Comparison of ENCODE assay signal across 21 cellular contexts in the genomic region with DNA sequence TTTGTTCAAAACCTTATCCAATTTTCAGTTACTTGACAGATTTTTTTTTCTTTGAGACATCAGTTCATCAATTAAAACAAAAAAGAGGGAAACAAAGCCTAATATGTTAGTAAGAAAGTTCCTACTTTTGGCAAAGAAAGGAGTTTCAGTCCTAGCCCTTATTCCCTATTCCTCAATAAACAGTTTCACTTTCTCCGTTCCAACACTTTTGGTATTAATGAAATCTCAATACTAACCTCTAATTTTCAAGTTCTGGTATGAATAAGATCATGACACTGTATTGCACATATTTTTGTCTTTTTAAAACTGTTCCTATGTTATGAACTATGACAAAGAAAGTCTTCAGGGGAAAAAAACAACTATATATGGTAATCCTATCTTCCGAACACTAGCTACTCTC.
"Had no signal": no experiment of that assay in that cellular context is flagged by ENCODE, and none has a peak within 500 bp of the region (broad histone marks: within the 10 kb centered on the region; RNA-seq: fewer than 3 reads in every experiment).

No MANE protein-coding gene starts in this region.

- ATAC-seq: effector memory CD8-positive, alpha-beta T cell; left cardiac atrium; lower lobe of right lung; natural killer cell; SK-N-SH treated with all-trans-retinoic acid at 6 μM for 48 hours; WTC11 had no signal

- H3K27ac ChIP-seq: lower lobe of right lung, prostate gland, tibial nerve had no signal

- H3K9me3 ChIP-seq: lower lobe of right lung, prostate gland, tibial nerve had no signal

- H3K36me3 Mint-ChIP-seq: natural killer cell, WTC11 had no signal

- H3K27me3 Mint-ChIP-seq: activated CD4-positive, alpha-beta T cell treated with anti-CD3 and anti-CD28 coated beads, Interleukin-2, amount 10 ng/mL, durations not matched to agents 7 days and 5 days; activated naive CD8-positive, alpha-beta T cell; dendritic cell treated with granulocyte-macrophage colony-stimulating factor and Interleukin-4, amounts not matched to agents 40 ng/mL and 50 ng/mL, for 4 days; effector memory CD8-positive, alpha-beta T cell; stimulated activated naive CD8-positive, alpha-beta T cell treated with anti-CD3 and anti-CD28 coated beads, Interleukin-15, Interleukin-2, amounts not matched to agents 100 ng/mL and 50 ng/mL, for 24 hours had no signal

- H3K4me3 Mint-ChIP-seq: activated CD4-positive, alpha-beta T cell treated with anti-CD3 and anti-CD28 coated beads, Interleukin-2, amount 10 ng/mL, durations not matched to agents 7 days and 5 days; activated naive CD8-positive, alpha-beta T cell; dendritic cell treated with granulocyte-macrophage colony-stimulating factor and Interleukin-4, amounts not matched to agents 40 ng/mL and 50 ng/mL, for 4 days; effector memory CD8-positive, alpha-beta T cell; immature natural killer cell; natural killer cell; stimulated activated naive CD8-positive, alpha-beta T cell treated with anti-CD3 and anti-CD28 coated beads, Interleukin-15, Interleukin-2, amounts not matched to agents 100 ng/mL and 50 ng/mL, for 24 hours; WTC11 had no signal

- H3K9me3 Mint-ChIP-seq: activated CD4-positive, alpha-beta T cell treated with anti-CD3 and anti-CD28 coated beads, Interleukin-2, amount 10 ng/mL, durations not matched to agents 7 days and 5 days; dendritic cell treated with granulocyte-macrophage colony-stimulating factor and Interleukin-4, amounts not matched to agents 40 ng/mL and 50 ng/mL, for 4 days; effector memory CD8-positive, alpha-beta T cell; immature natural killer cell; natural killer cell; stimulated activated naive CD8-positive, alpha-beta T cell treated with anti-CD3 and anti-CD28 coated beads, Interleukin-15, Interleukin-2, amounts not matched to agents 100 ng/mL and 50 ng/mL, for 24 hours; WTC11 had no signal

- H3K27ac Mint-ChIP-seq: activated CD4-positive, alpha-beta T cell treated with anti-CD3 and anti-CD28 coated beads, Interleukin-2, amount 10 ng/mL, durations not matched to agents 7 days and 5 days; activated naive CD8-positive, alpha-beta T cell; dendritic cell treated with granulocyte-macrophage colony-stimulating factor and Interleukin-4, amounts not matched to agents 40 ng/mL and 50 ng/mL, for 4 days; effector memory CD8-positive, alpha-beta T cell; immature natural killer cell; natural killer cell; stimulated activated naive CD8-positive, alpha-beta T cell treated with anti-CD3 and anti-CD28 coated beads, Interleukin-15, Interleukin-2, amounts not matched to agents 100 ng/mL and 50 ng/mL, for 24 hours; WTC11 had no signal

- H3K4me1 Mint-ChIP-seq: WTC11 had no signal

- H3K4me1 ChIP-seq: prostate gland had no signal

- H3K36me3 ChIP-seq: lower lobe of right lung, prostate gland, tibial nerve had no signal

- H3K4me3 ChIP-seq: lower lobe of right lung, prostate gland, tibial nerve had no signal

- H3K27me3 ChIP-seq: tibial nerve had no signal

- DNase-seq: activated CD4-positive, alpha-beta T cell treated with anti-CD3 and anti-CD28 coated beads, Interleukin-2, amount 10 ng/mL, durations not matched to agents 7 days and 5 days; activated effector memory CD4-positive, alpha-beta T cell treated with Interleukin-2 at 50 U/mL for 16 hours; activated T-cell treated with anti-CD3 and anti-CD28 coated beads for 4 hours; anterior cingulate cortex; cerebellar nuclear complex; effector memory CD8-positive, alpha-beta T cell; erythroblast; foreskin fibroblast; immature natural killer cell; left cardiac atrium; lower lobe of right lung; natural killer cell; occipital lobe; stimulated activated CD4-positive, alpha-beta T cell treated with anti-CD3 and anti-CD28 coated beads, Interleukin-2, amount 100 ng/mL, for 48 hours had no signal
